ENCODE assay signal across 1 cellular context in the genomic region with DNA sequence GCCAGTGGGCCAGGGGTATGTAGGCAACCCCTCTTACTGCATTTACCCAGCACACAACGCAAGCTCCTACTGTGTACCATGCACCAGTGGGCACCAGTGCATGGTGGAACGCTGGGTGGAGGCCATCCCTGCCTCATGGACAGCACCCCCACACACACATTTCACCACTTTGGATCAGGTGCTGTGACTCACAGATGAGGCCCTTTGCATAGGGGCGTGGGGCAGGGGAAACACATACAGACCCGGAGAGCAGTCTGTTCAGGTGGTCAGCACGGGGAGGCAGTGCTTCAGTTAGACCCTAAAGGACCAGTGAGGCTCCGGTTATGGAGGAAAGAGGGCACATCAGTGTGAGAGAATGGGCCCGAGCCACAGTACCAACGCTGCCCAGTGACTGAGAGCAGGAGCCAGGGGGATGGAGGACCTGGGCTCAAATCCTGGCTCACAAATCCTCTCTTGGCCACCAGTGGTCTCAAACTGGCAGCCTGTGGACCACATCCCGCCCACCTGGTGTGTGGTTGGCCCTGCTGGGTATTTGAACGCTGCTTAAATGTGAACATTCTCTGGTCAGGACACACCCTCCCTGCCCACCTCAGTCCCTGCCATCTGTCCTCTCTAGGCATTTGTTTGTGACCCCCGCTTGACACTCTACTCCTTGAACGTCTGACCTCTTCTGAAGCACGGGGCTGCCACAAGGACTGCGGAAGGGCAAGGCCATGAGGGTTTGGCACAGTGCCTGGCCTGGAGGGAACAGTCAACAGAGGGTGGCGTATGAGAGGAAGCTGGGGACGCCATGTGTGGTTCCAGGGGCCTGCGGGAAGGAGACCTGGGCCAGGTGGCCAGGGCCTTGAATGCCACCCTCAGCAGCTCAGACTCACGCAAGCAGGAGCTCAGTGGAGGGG.
TF ChIP-seq lines count a peak whose summit lies in the region.

No MANE protein-coding gene starts in this region.

TF ChIP-seq in HepG2, 621 proteins besides CTCF, POLR2A, EP300 and RAD21 (continued from another document and continues in another):
- TF ChIP-seq HOXD1 (CRISPR knock-in tag; IDR thresholded peaks at IDR 0.05) = no peak
- TF ChIP-seq ZNF484 (CRISPR knock-in tag; IDR thresholded peaks at IDR 0.05; ENCODE audit: borderline replicate concordance, low read depth) = no peak
- TF ChIP-seq, protein P1, sequence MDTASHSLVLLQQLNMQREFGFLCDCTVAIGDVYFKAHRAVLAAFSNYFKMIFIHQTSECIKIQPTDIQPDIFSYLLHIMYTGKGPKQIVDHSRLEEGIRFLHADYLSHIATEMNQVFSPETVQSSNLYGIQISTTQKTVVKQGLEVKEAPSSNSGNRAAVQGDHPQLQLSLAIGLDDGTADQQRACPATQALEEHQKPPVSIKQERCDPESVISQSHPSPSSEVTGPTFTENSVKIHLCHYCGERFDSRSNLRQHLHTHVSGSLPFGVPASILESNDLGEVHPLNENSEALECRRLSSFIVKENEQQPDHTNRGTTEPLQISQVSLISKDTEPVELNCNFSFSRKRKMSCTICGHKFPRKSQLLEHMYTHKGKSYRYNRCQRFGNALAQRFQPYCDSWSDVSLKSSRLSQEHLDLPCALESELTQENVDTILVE (CRISPR knock-in tag; IDR thresholded peaks at IDR 0.05) = no peak
- no peak for TF ChIP-seq YY1 (IDR thresholded peaks at IDR 0.05; ENCODE audit: insufficient read depth, insufficient replicate concordance, low read depth, low read length)
- TF ChIP-seq ZNF766 (CRISPR knock-in tag; IDR thresholded peaks at IDR 0.05; ENCODE audit: borderline replicate concordance) = no peak
- no peak for TF ChIP-seq ARID2 (CRISPR knock-in tag; IDR thresholded peaks at IDR 0.05; ENCODE audit: borderline replicate concordance)
- TF ChIP-seq MLXIP (CRISPR knock-in tag; IDR thresholded peaks at IDR 0.05; ENCODE audit: borderline replicate concordance) = no peak
- no peak for TF ChIP-seq ZNF232 (CRISPR knock-in tag; IDR thresholded peaks at IDR 0.05; ENCODE audit: borderline replicate concordance)
- TF ChIP-seq RBM39 (IDR thresholded peaks at IDR 0.05; ENCODE audit: low read depth, low read length, poor library complexity, severe bottlenecking) = no peak
- TF ChIP-seq ZNF781 (CRISPR knock-in tag; IDR thresholded peaks at IDR 0.05; ENCODE audit: borderline replicate concordance, not compliant biosample characterization) = no peak
- no peak for TF ChIP-seq ZNF317 (CRISPR knock-in tag; IDR thresholded peaks at IDR 0.05)
- no peak for TF ChIP-seq ZNF30 (CRISPR knock-in tag; IDR thresholded peaks at IDR 0.05)
- no peak for TF ChIP-seq IRX3 (CRISPR knock-in tag; IDR thresholded peaks at IDR 0.05; ENCODE audit: borderline replicate concordance, low read depth)
- no peak for TF ChIP-seq GPN1 (CRISPR knock-in tag; IDR thresholded peaks at IDR 0.05; ENCODE audit: borderline replicate concordance)
- TF ChIP-seq IKZF5 (CRISPR knock-in tag; IDR thresholded peaks at IDR 0.05) = no peak
- TF ChIP-seq, protein P2, sequence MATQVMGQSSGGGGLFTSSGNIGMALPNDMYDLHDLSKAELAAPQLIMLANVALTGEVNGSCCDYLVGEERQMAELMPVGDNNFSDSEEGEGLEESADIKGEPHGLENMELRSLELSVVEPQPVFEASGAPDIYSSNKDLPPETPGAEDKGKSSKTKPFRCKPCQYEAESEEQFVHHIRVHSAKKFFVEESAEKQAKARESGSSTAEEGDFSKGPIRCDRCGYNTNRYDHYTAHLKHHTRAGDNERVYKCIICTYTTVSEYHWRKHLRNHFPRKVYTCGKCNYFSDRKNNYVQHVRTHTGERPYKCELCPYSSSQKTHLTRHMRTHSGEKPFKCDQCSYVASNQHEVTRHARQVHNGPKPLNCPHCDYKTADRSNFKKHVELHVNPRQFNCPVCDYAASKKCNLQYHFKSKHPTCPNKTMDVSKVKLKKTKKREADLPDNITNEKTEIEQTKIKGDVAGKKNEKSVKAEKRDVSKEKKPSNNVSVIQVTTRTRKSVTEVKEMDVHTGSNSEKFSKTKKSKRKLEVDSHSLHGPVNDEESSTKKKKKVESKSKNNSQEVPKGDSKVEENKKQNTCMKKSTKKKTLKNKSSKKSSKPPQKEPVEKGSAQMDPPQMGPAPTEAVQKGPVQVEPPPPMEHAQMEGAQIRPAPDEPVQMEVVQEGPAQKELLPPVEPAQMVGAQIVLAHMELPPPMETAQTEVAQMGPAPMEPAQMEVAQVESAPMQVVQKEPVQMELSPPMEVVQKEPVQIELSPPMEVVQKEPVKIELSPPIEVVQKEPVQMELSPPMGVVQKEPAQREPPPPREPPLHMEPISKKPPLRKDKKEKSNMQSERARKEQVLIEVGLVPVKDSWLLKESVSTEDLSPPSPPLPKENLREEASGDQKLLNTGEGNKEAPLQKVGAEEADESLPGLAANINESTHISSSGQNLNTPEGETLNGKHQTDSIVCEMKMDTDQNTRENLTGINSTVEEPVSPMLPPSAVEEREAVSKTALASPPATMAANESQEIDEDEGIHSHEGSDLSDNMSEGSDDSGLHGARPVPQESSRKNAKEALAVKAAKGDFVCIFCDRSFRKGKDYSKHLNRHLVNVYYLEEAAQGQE (IDR thresholded peaks at IDR 0.05; ENCODE audit: borderline replicate concordance in 1 of 2, low read depth in 1 of 2, low read length in 2 of 2) = no peak
- TF ChIP-seq ZNF44 (CRISPR knock-in tag; IDR thresholded peaks at IDR 0.05) = no peak
- no peak for TF ChIP-seq ZNF260 (CRISPR knock-in tag; IDR thresholded peaks at IDR 0.05; ENCODE audit: borderline replicate concordance, low read depth)
- no peak for TF ChIP-seq POLR2G (IDR thresholded peaks at IDR 0.05; ENCODE audit: low read depth, low read length)
- TF ChIP-seq ZNF12 (CRISPR knock-in tag; IDR thresholded peaks at IDR 0.05) = no peak
- TF ChIP-seq SIX4 (CRISPR knock-in tag; IDR thresholded peaks at IDR 0.05) = no peak
- TF ChIP-seq NFYC (CRISPR knock-in tag; IDR thresholded peaks at IDR 0.05) = no peak
- no peak for TF ChIP-seq ZNF276 (CRISPR knock-in tag; IDR thresholded peaks at IDR 0.05; ENCODE audit: low read depth)
- TF ChIP-seq KAT8 (CRISPR knock-in tag; IDR thresholded peaks at IDR 0.05) = no peak
- no peak for TF ChIP-seq ZNF576 (CRISPR knock-in tag; IDR thresholded peaks at IDR 0.05)
- no peak for TF ChIP-seq FOXA1 (IDR thresholded peaks at IDR 0.05)
- peak; percentile 80 for TF ChIP-seq FOXA1 (CRISPR knock-in tag; IDR thresholded peaks at IDR 0.05)
- peak; percentile 70 for TF ChIP-seq SKI (IDR thresholded peaks at IDR 0.05; ENCODE audit: partially characterized antibody)
- TF ChIP-seq ZNF33A (CRISPR knock-in tag; IDR thresholded peaks at IDR 0.05; ENCODE audit: borderline replicate concordance) = no peak
- TF ChIP-seq ZNF343 (CRISPR knock-in tag; IDR thresholded peaks at IDR 0.05) = no peak
- no peak for TF ChIP-seq BRF2 (CRISPR knock-in tag; IDR thresholded peaks at IDR 0.05)
- no peak for TF ChIP-seq ZNF432 (CRISPR knock-in tag; IDR thresholded peaks at IDR 0.05; ENCODE audit: borderline replicate concordance)
- TF ChIP-seq ZBTB44 (CRISPR knock-in tag; IDR thresholded peaks at IDR 0.05) = no peak
- no peak for TF ChIP-seq ZBTB8A (CRISPR knock-in tag; IDR thresholded peaks at IDR 0.05; ENCODE audit: borderline replicate concordance, low read depth)
- no peak for TF ChIP-seq ZNF615 (CRISPR knock-in tag; IDR thresholded peaks at IDR 0.05; ENCODE audit: borderline replicate concordance)
- no peak for TF ChIP-seq ONECUT2 (CRISPR knock-in tag; IDR thresholded peaks at IDR 0.05)
- no peak for TF ChIP-seq AHR (CRISPR knock-in tag; IDR thresholded peaks at IDR 0.05)
- TF ChIP-seq, protein P3, sequence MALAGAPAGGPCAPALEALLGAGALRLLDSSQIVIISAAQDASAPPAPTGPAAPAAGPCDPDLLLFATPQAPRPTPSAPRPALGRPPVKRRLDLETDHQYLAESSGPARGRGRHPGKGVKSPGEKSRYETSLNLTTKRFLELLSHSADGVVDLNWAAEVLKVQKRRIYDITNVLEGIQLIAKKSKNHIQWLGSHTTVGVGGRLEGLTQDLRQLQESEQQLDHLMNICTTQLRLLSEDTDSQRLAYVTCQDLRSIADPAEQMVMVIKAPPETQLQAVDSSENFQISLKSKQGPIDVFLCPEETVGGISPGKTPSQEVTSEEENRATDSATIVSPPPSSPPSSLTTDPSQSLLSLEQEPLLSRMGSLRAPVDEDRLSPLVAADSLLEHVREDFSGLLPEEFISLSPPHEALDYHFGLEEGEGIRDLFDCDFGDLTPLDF (CRISPR knock-in tag; IDR thresholded peaks at IDR 0.05) = no peak
- 0 out of 2 replicates have a peak, but pooled peaks have one; percentile 30 for TF ChIP-seq ZNF691 (CRISPR knock-in tag; IDR thresholded peaks at IDR 0.05; ENCODE audit: borderline replicate concordance, low read depth)
- no peak for TF ChIP-seq SNRNP70 (IDR thresholded peaks at IDR 0.05; ENCODE audit: low read depth, low read length)
- no peak for TF ChIP-seq CREB1 (IDR thresholded peaks at IDR 0.05)
- no peak for TF ChIP-seq CREB1 (CRISPR knock-in tag; IDR thresholded peaks at IDR 0.05)
- TF ChIP-seq BCL6 (CRISPR knock-in tag; IDR thresholded peaks at IDR 0.05) = peak; percentile 85
- TF ChIP-seq TP53 (CRISPR knock-in tag; conservative IDR thresholded peaks at IDR 0.05) = no peak
